18 cellular contexts compared by ENCODE assay signal in genomic region chr9:131840751-131841702, GRCh38.
DNase-seq lines count a peak whose midpoint lies in the region; FAIRE-seq and TF ChIP-seq lines count a peak whose summit lies in the region.
"Had no signal": no experiment of that assay in that cellular context is flagged by ENCODE, and none has a peak within 500 bp of the region (broad histone marks: within the 10 kb centered on the region; RNA-seq: fewer than 3 reads in every experiment).

No MANE protein-coding gene starts in this region.

- DNase-seq in activated CD4-positive, alpha-beta T cell treated with anti-CD3 and anti-CD28 coated beads, Interleukin-2, amount 10 ng/mL, durations not matched to agents 7 days and 5 days = no peak
- DNase-seq in activated CD4-positive, alpha-beta T cell treated with anti-CD3 and anti-CD28 coated beads for 1 hour = no peak
- no peak for DNase-seq in H1 (ENCODE audit: low read depth in 1 of 2, low spot score in 2 of 2)
- DNase-seq in posterior vena cava (ENCODE audit: low spot score) = peak; percentile 55
- DNase-seq in SHP77 (lab: John Stamatoyannopoulos, UW) = no peak
- no peak for DNase-seq in NCI-H524 (lab: John Stamatoyannopoulos, UW)
- DNase-seq in OCI-M1 (lab: John Stamatoyannopoulos, UW) = no peak
- DNase-seq: Kasumi-1, NCI-H1105, NCI-H1694 treated with DMSO at 0.1 percent for 48 hours, NCI-H2107, NCI-H345, SHP77 treated with DMSO at 0.1 percent for 48 hours had no signal

- H3K4me1 Mint-ChIP-seq in activated CD4-positive, alpha-beta T cell treated with anti-CD3 and anti-CD28 coated beads, Interleukin-2, amount 10 ng/mL, durations not matched to agents 7 days and 5 days = peaks cover 40% of the 10 kb centered on the region

- H3K4me3 Mint-ChIP-seq in activated CD4-positive, alpha-beta T cell treated with anti-CD3 and anti-CD28 coated beads, Interleukin-2, amount 10 ng/mL, durations not matched to agents 7 days and 5 days = no peak overlapping the region

- H3K36me3 Mint-ChIP-seq in activated CD4-positive, alpha-beta T cell treated with anti-CD3 and anti-CD28 coated beads, Interleukin-2, amount 10 ng/mL, durations not matched to agents 7 days and 5 days (ENCODE audit: low read depth) = no peaks in the 10 kb centered on the region

- H4K20me1 ChIP-seq in H1 (replicated peaks in 1 of 2; ENCODE audit: control insufficient read depth in 1 of 2, insufficient read depth in 2 of 2, low read length in 2 of 2) = no peaks in the 10 kb centered on the region

- H3K4me2 ChIP-seq in H1 (ENCODE audit: insufficient read depth in 1 of 2, low read depth in 2 of 2, low read length in 2 of 2) = no peak overlapping the region

- no peak overlapping the region for H3K14ac ChIP-seq in H1 (ENCODE audit: insufficient read length)

- WGBS in H1 (ENCODE audit: extremely low coverage in 1 of 2, insufficient coverage in 1 of 2, insufficient read length in 1 of 2, insufficient replicate concordance in 2 of 2, low coverage in 1 of 2, low lambda C conversion rate in 2 of 2, missing lambda C conversion rate in 1 of 2), 2 experiments = 91% methylated on average over 25 of the region's 25 CpGs; no CpG with 5 or more reads in 1 of the 2 experiments

- H3K4ac ChIP-seq in H1 (replicated peaks; ENCODE audit: insufficient read length, low read depth, low read length) = no peak overlapping the region

- H3K56ac ChIP-seq in H1 (replicated peaks; ENCODE audit: insufficient read length, low read depth, low read length) = no peak overlapping the region

- no peak overlapping the region for H3K4me3 ChIP-seq in HEK293 (ENCODE audit: low read depth, low read length)
- H3K4me3 ChIP-seq in H1 (ENCODE audit: extremely low read depth in 1 of 4, insufficient read depth in 2 of 4, low read depth in 3 of 4, low read length in 4 of 4) = no peak overlapping the region

- H3K27ac ChIP-seq in HEK293 (ENCODE audit: extremely low read depth, low read depth, low read length) = no peak overlapping the region
- no peak overlapping the region for H3K27ac ChIP-seq in H1 (ENCODE audit: low read depth, low read length)
- H3K27ac ChIP-seq: C4-2B had no signal

- H2AFZ ChIP-seq in H1 (ENCODE audit: low read length) = no peak overlapping the region

- H2BK20ac ChIP-seq in H1 (ENCODE audit: low read length) = 0 out of 2 replicates have a peak overlapping the region, but pooled peaks have one; percentile 48

- H2BK5ac ChIP-seq in H1 (ENCODE audit: low read depth, low read length) = no peak overlapping the region

- peak overlapping the region; percentile 98 for H3K27ac Mint-ChIP-seq in activated CD4-positive, alpha-beta T cell treated with anti-CD3 and anti-CD28 coated beads, Interleukin-2, amount 10 ng/mL, durations not matched to agents 7 days and 5 days

- no peaks in the 10 kb centered on the region for H3K79me1 ChIP-seq in H1 (ENCODE audit: low read depth, low read length)

- H3K79me2 ChIP-seq in H1 (ENCODE audit: control insufficient read depth in 1 of 2, insufficient read depth in 2 of 2, low read length in 2 of 2) = no peaks in the 10 kb centered on the region

- H4K5ac ChIP-seq in H1 (ENCODE audit: insufficient read length, low read depth, low read length) = no peak overlapping the region

- H3K9me3 ChIP-seq in HEK293 (ENCODE audit: control insufficient read depth, insufficient read depth, low read depth, low read length) (no peaks in the 10 kb centered on the region), H1 (ENCODE audit: insufficient read depth in 2 of 2, low read depth in 1 of 2, low read length in 1 of 2) (no peaks in the 10 kb centered on the region)

- H3K23ac ChIP-seq in H1 (ENCODE audit: insufficient read length) = no peak overlapping the region

- no peak overlapping the region for H4K8ac ChIP-seq in H1 (ENCODE audit: extremely low read depth, insufficient read depth, low read length)

- no peak for TF ChIP-seq POLR2A in H1 (IDR thresholded peaks at IDR 0.05; ENCODE audit: control extremely low read depth in 1 of 2, low read depth in 2 of 2, low read length in 2 of 2)

- POLR2A ChIA-PET in activated CD4-positive, alpha-beta T cell treated with anti-CD3 and anti-CD28 coated beads, Interleukin-2, amount 10 ng/mL, durations not matched to agents 7 days and 5 days (lab: Charles Lee) = no interaction called here
- POLR2A ChIA-PET in HEK293 (lab: Yijun Ruan, JAX) = interaction anchor here (0.6 kb wide), 1 partner anchor 257 kb away, joined by 3 read pairs; no protein-coding TSS in a partner anchor
- POLR2A ChIA-PET in H1 (lab: Charles Lee; ENCODE audit: partially characterized antibody) = interaction anchor here (1.0 kb wide), 1 partner anchor 86 kb away, joined by 3 read pairs; no protein-coding TSS in a partner anchor

- TF ChIP-seq CTCF in HEK293 (tag by site-specific recombination; IDR thresholded peaks at IDR 0.05) = no peak
- TF ChIP-seq CTCF in H1 (IDR thresholded peaks at IDR 0.05; ENCODE audit: control extremely low read depth in 1 of 3, insufficient read depth in 1 of 3, low read depth in 1 of 3, low read length in 3 of 3) = no peak

- no peak for TF ChIP-seq RAD21 in H1 (IDR thresholded peaks at IDR 0.05 in 1 of 2, conservative IDR thresholded peaks at IDR 0.05 in 1 of 2; ENCODE audit: low read depth in 2 of 2, low read length in 2 of 2)

- H3K27me3 Mint-ChIP-seq in activated CD4-positive, alpha-beta T cell treated with anti-CD3 and anti-CD28 coated beads, Interleukin-2, amount 10 ng/mL, durations not matched to agents 7 days and 5 days = no peaks in the 10 kb centered on the region

- H3K9me3 Mint-ChIP-seq in activated CD4-positive, alpha-beta T cell treated with anti-CD3 and anti-CD28 coated beads, Interleukin-2, amount 10 ng/mL, durations not matched to agents 7 days and 5 days = peaks cover 2% of the 10 kb centered on the region

- no peak overlapping the region for H2BK120ac ChIP-seq in H1 (replicated peaks; ENCODE audit: low read depth, low read length)

- CTCF ChIA-PET in activated CD4-positive, alpha-beta T cell treated with anti-CD3 and anti-CD28 coated beads, Interleukin-2, amount 10 ng/mL, durations not matched to agents 7 days and 5 days (lab: Charles Lee) = interaction anchor here (1.9 kb wide), 1 partner anchor 10 kb away, joined by 5 read pairs; no protein-coding TSS in a partner anchor
- CTCF ChIA-PET in HEK293 (lab: Yijun Ruan, JAX) (interaction anchor here (1.0 kb wide), 1 partner anchor 395 kb away, joined by 4 read pairs; no protein-coding TSS in a partner anchor), H1 (lab: Charles Lee; ENCODE audit: partially characterized antibody) (interaction anchor here (0.6 to 3.7 kb wide), 11 partner anchors 9 to 326 kb away, joined by 3 to 20 read pairs (median 4); no protein-coding TSS in a partner anchor)

- H2AK5ac ChIP-seq in H1 (ENCODE audit: low read depth, low read length) = no peak overlapping the region

- no peaks in the 10 kb centered on the region for H3K27me3 ChIP-seq in H1 (replicated peaks in 1 of 4; ENCODE audit: control insufficient read depth in 3 of 4, extremely low read depth in 1 of 4, insufficient read depth in 3 of 4, low read length in 3 of 4)

- H2BK12ac ChIP-seq in H1 (ENCODE audit: low read depth, low read length) = no peak overlapping the region

- intact Hi-C loops in posterior vena cava (cut with DNase I) = no loop called here

- no peaks in the 10 kb centered on the region for H3K23me2 ChIP-seq in H1 (ENCODE audit: low read depth, low read length)

- H3K4me1 ChIP-seq in HEK293 (ENCODE audit: control insufficient read depth, insufficient read depth, low read length) = no peaks in the 10 kb centered on the region; the same call in 1 of the 2 replicates
- peaks cover 0 to 3% (median 0%) of the 10 kb centered on the region in 4 experiments; a peak in 2 of 7 replicates for H3K4me1 ChIP-seq in H1 (replicated peaks in 1 of 4; ENCODE audit: control insufficient read depth in 3 of 4, insufficient read depth in 4 of 4, low read length in 3 of 4)

- H3K18ac ChIP-seq in H1 (ENCODE audit: extremely low read depth, low read length) = no peak overlapping the region

- H2BK15ac ChIP-seq in H1 (ENCODE audit: low read length) = no peak overlapping the region

- TF ChIP-seq EP300 in H1 (IDR thresholded peaks at IDR 0.05; ENCODE audit: borderline replicate concordance in 1 of 2, low read depth in 2 of 2, low read length in 2 of 2) = no peak

- H3K9ac ChIP-seq in H1 (replicated peaks in 1 of 4; ENCODE audit: extremely low read depth in 1 of 4, low read depth in 3 of 4, low read length in 3 of 4) = no peak overlapping the region

- no peak overlapping the region for H4K91ac ChIP-seq in H1 (replicated peaks; ENCODE audit: insufficient read length, low read length)

- no peaks in the 10 kb centered on the region for H3K36me3 ChIP-seq in HEK293 (ENCODE audit: control insufficient read depth in 2 of 2, insufficient read depth in 1 of 2, low read length in 2 of 2)
- H3K36me3 ChIP-seq in H1 (ENCODE audit: control insufficient read depth in 2 of 4, insufficient read depth in 4 of 4, low read length in 3 of 4) = no peaks in the 10 kb centered on the region

- no peak for FAIRE-seq in H1 (lab: Jason Lieb, UNC)
- FAIRE-seq: A204.1, GM19239, H54 had no signal

TF ChIP-seq in HEK293, 187 proteins besides CTCF, POLR2A, EP300 and RAD21:
- TF ChIP-seq ZNF121 (tag by site-specific recombination; IDR thresholded peaks at IDR 0.05) (peak; percentile 65), ZNF433 (tag by site-specific recombination; IDR thresholded peaks at IDR 0.05; ENCODE audit: low read depth) (no peak)
